18 cellular contexts compared by ENCODE assay signal in genomic region chr12:20477691-20478090, GRCh38.
"Had no signal": no experiment of that assay in that cellular context is flagged by ENCODE, and none has a peak within 500 bp of the region (broad histone marks: within the 10 kb centered on the region; RNA-seq: fewer than 3 reads in every experiment).

No MANE protein-coding gene starts in this region.

- H3K36me3 ChIP-seq: esophagus muscularis mucosa, neutrophil, right lobe of liver, upper lobe of left lung had no signal

- ATAC-seq: activated CD8-positive, alpha-beta T cell treated with anti-CD3 and anti-CD28 coated beads for 36 hours; activated T-cell treated with anti-CD3 and anti-CD28 coated beads, Interleukin-2, amount 50 U/mL, for 72 hours; foreskin keratinocyte; right lobe of liver; stimulated activated naive B cell treated with anti-CD40 and anti-IgM and Interleukin-4, amounts not matched to agents 10 μg/mL and 1 μg/mL and 100 μg/mL, for 72 hours; T-cell had no signal

- H3K27me3 Mint-ChIP-seq: activated CD8-positive, alpha-beta T cell treated with anti-CD3 and anti-CD28 coated beads for 36 hours; activated naive CD8-positive, alpha-beta T cell treated with anti-CD3 and anti-CD28 coated beads, Interleukin-2, amount 10 ng/mL, durations not matched to agents 7 days and 5 days; stimulated activated naive B cell treated with anti-CD40 and anti-IgM and Interleukin-4, amounts not matched to agents 10 μg/mL and 1 μg/mL and 100 μg/mL, for 72 hours; T-cell had no signal

- H3K27me3 ChIP-seq: esophagus muscularis mucosa, foreskin keratinocyte, neutrophil, right lobe of liver, upper lobe of left lung had no signal

- H3K9me3 Mint-ChIP-seq: activated CD8-positive, alpha-beta T cell treated with anti-CD3 and anti-CD28 coated beads for 36 hours; activated naive CD8-positive, alpha-beta T cell treated with anti-CD3 and anti-CD28 coated beads, Interleukin-2, amount 10 ng/mL, durations not matched to agents 7 days and 5 days; activated T-cell treated with anti-CD3 and anti-CD28 coated beads, Interleukin-2, amount 50 U/mL, for 72 hours; stimulated activated naive B cell treated with anti-CD40 and anti-IgM and Interleukin-4, amounts not matched to agents 10 μg/mL and 1 μg/mL and 100 μg/mL, for 72 hours; T-cell had no signal

- H3K4me3 Mint-ChIP-seq: activated CD8-positive, alpha-beta T cell treated with anti-CD3 and anti-CD28 coated beads for 36 hours; activated naive CD8-positive, alpha-beta T cell treated with anti-CD3 and anti-CD28 coated beads, Interleukin-2, amount 10 ng/mL, durations not matched to agents 7 days and 5 days; activated T-cell treated with anti-CD3 and anti-CD28 coated beads, Interleukin-2, amount 50 U/mL, for 72 hours; stimulated activated naive B cell treated with anti-CD40 and anti-IgM and Interleukin-4, amounts not matched to agents 10 μg/mL and 1 μg/mL and 100 μg/mL, for 72 hours; T-cell had no signal

- H3K4me1 Mint-ChIP-seq: activated naive CD8-positive, alpha-beta T cell treated with anti-CD3 and anti-CD28 coated beads, Interleukin-2, amount 10 ng/mL, durations not matched to agents 7 days and 5 days; stimulated activated naive B cell treated with anti-CD40 and anti-IgM and Interleukin-4, amounts not matched to agents 10 μg/mL and 1 μg/mL and 100 μg/mL, for 72 hours; T-cell had no signal

- DNase-seq: activated CD8-positive, alpha-beta memory T cell treated with anti-CD3 and anti-CD28 coated beads, Interleukin-2, amount 50 U/mL, for 4 hours; activated CD8-positive, alpha-beta T cell treated with anti-CD3 and anti-CD28 coated beads for 36 hours; activated gamma-delta T cell treated with Interleukin-2 at 50 U/mL for 16 hours; activated naive CD8-positive, alpha-beta T cell treated with anti-CD3 and anti-CD28 coated beads, Interleukin-2, amount 10 ng/mL, durations not matched to agents 7 days and 5 days; activated T-cell treated with anti-CD3 and anti-CD28 coated beads, Interleukin-2, amount 50 U/mL, for 72 hours; cerebellar nuclear complex; dermis blood vessel endothelial cell; foreskin keratinocyte; islet precursor cell; right lobe of liver; stimulated activated CD4-positive, alpha-beta T cell treated with anti-CD3 and anti-CD28 coated beads, Interleukin-1b, Interleukin-23, amount 100 ng/mL, for 48 hours; stimulated activated naive B cell treated with anti-CD40 and anti-IgM and Interleukin-4, amounts not matched to agents 10 μg/mL and 1 μg/mL and 100 μg/mL, for 72 hours; T-cell; upper lobe of left lung had no signal

- H3K9me3 ChIP-seq: esophagus muscularis mucosa, neutrophil, right lobe of liver, upper lobe of left lung had no signal

- H3K27ac Mint-ChIP-seq: activated CD8-positive, alpha-beta T cell treated with anti-CD3 and anti-CD28 coated beads for 36 hours; activated naive CD8-positive, alpha-beta T cell treated with anti-CD3 and anti-CD28 coated beads, Interleukin-2, amount 10 ng/mL, durations not matched to agents 7 days and 5 days; activated T-cell treated with anti-CD3 and anti-CD28 coated beads, Interleukin-2, amount 50 U/mL, for 72 hours; stimulated activated naive B cell treated with anti-CD40 and anti-IgM and Interleukin-4, amounts not matched to agents 10 μg/mL and 1 μg/mL and 100 μg/mL, for 72 hours; T-cell had no signal

- H3K27ac ChIP-seq: esophagus muscularis mucosa, foreskin keratinocyte, neutrophil, right lobe of liver, SK-N-MC, upper lobe of left lung, VCaP had no signal

- H3K36me3 Mint-ChIP-seq: activated naive CD8-positive, alpha-beta T cell treated with anti-CD3 and anti-CD28 coated beads, Interleukin-2, amount 10 ng/mL, durations not matched to agents 7 days and 5 days; stimulated activated naive B cell treated with anti-CD40 and anti-IgM and Interleukin-4, amounts not matched to agents 10 μg/mL and 1 μg/mL and 100 μg/mL, for 72 hours; T-cell had no signal

- H3K4me1 ChIP-seq: foreskin keratinocyte, right lobe of liver, upper lobe of left lung had no signal

- H3K4me3 ChIP-seq: esophagus muscularis mucosa, right lobe of liver, SK-N-MC, upper lobe of left lung had no signal
